1 cellular context compared by ENCODE assay signal in the genomic region with DNA sequence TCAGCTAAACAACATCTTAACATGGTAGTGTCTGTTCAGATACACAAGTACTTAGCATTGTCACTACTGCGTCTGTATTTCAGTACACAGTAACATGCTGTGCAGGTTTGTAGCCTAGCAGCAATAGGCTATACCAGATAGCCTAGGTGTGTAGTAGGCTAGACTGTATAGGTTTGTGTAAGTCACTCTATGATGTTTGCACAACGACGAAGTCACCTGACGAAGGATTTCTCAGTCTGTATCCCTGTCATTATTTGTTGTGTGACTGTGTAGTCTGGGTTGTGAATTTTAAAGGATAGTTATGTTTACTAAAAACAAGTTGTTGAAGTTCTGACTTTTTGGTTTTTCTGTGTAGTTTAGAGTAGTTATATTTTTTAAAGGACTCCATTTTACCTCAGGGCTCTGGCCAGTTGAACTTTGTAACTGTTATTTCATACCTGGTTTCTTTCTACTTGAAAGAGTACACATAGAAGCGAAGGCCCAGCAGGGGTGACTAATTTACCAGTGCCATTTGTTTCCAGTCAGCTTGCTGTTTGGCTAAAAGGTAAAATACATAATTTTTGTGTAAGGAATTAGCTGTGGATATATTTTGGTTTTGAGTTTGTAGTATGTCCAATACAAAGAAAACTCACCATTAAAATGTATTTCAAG.
TF ChIP-seq lines count a peak whose summit lies in the region.

No MANE protein-coding gene starts in this region.

TF ChIP-seq in HepG2, 621 proteins besides CTCF, POLR2A, EP300 and RAD21 (continued from another document and continues in another):
- TF ChIP-seq ZEB1 (IDR thresholded peaks at IDR 0.05; ENCODE audit: insufficient replicate concordance, low read depth) (peak; percentile 65), KLF9 (CRISPR knock-in tag; IDR thresholded peaks at IDR 0.05; ENCODE audit: low read depth) (no peak), ZNF772 (CRISPR knock-in tag; IDR thresholded peaks at IDR 0.05) (no peak), CCDC6 (CRISPR knock-in tag; IDR thresholded peaks at IDR 0.05) (no peak), SKI (IDR thresholded peaks at IDR 0.05; ENCODE audit: partially characterized antibody) (peak; percentile 68), ZNF260 (CRISPR knock-in tag; IDR thresholded peaks at IDR 0.05; ENCODE audit: borderline replicate concordance, low read depth) (no peak), HMGA1 (CRISPR knock-in tag; conservative IDR thresholded peaks at IDR 0.05) (no peak), KLF13 (CRISPR knock-in tag; IDR thresholded peaks at IDR 0.05) (no peak), BORCS8-MEF2B (CRISPR knock-in tag; IDR thresholded peaks at IDR 0.05) (no peak), ZBTB8A (CRISPR knock-in tag; IDR thresholded peaks at IDR 0.05; ENCODE audit: borderline replicate concordance, low read depth) (no peak), MAFG (CRISPR knock-in tag; IDR thresholded peaks at IDR 0.05) (no peak), SOX6 (IDR thresholded peaks at IDR 0.05) (no peak), SOX6 (CRISPR knock-in tag; IDR thresholded peaks at IDR 0.05) (peak; percentile 46), GABPA (IDR thresholded peaks at IDR 0.05; ENCODE audit: low read depth, low read length) (no peak), GABPA (CRISPR knock-in tag; IDR thresholded peaks at IDR 0.05; ENCODE audit: low read depth) (no peak), TRIM24 (CRISPR knock-in tag; IDR thresholded peaks at IDR 0.05) (no peak), ZNF720 (CRISPR knock-in tag; IDR thresholded peaks at IDR 0.05) (no peak), SAP130 (CRISPR knock-in tag; IDR thresholded peaks at IDR 0.05; ENCODE audit: low read depth) (peak; percentile 70), ZNF354B (CRISPR knock-in tag; IDR thresholded peaks at IDR 0.05) (no peak), U2AF2 (IDR thresholded peaks at IDR 0.05; ENCODE audit: low read depth, low read length) (no peak), ZNF383 (CRISPR knock-in tag; IDR thresholded peaks at IDR 0.05; ENCODE audit: borderline replicate concordance) (no peak), ZNF230 (CRISPR knock-in tag; IDR thresholded peaks at IDR 0.05) (no peak), ZNF101 (CRISPR knock-in tag; IDR thresholded peaks at IDR 0.05; ENCODE audit: borderline replicate concordance, low read depth) (no peak), PPARG (CRISPR knock-in tag; conservative IDR thresholded peaks at IDR 0.05) (peak; percentile 78), ZMYM4 (CRISPR knock-in tag; IDR thresholded peaks at IDR 0.05) (no peak), FOXK2 (IDR thresholded peaks at IDR 0.05) (no peak), TBX3 (IDR thresholded peaks at IDR 0.05; ENCODE audit: borderline replicate concordance) (no peak), FOXA3 (CRISPR knock-in tag; IDR thresholded peaks at IDR 0.05) (peak; percentile 59), NFIB (CRISPR knock-in tag; IDR thresholded peaks at IDR 0.05; ENCODE audit: borderline replicate concordance) (no peak), XBP1 (CRISPR knock-in tag; IDR thresholded peaks at IDR 0.05) (no peak), ZNF616 (CRISPR knock-in tag; IDR thresholded peaks at IDR 0.05; ENCODE audit: low read depth) (no peak), ZNF337 (CRISPR knock-in tag; IDR thresholded peaks at IDR 0.05; ENCODE audit: borderline replicate concordance, low read depth) (no peak), RFX3 (CRISPR knock-in tag; IDR thresholded peaks at IDR 0.05) (no peak), NPAS2 (CRISPR knock-in tag; IDR thresholded peaks at IDR 0.05; ENCODE audit: borderline replicate concordance) (no peak), NFE2L1 (CRISPR knock-in tag; IDR thresholded peaks at IDR 0.05; ENCODE audit: borderline replicate concordance) (no peak), XRCC5 (optimal IDR thresholded peaks at IDR 0.05; ENCODE audit: low read length) (no peak), ZNF674 (CRISPR knock-in tag; IDR thresholded peaks at IDR 0.05; ENCODE audit: low read depth) (no peak), ZC3H13 (CRISPR knock-in tag; IDR thresholded peaks at IDR 0.05) (no peak), DMAP1 (CRISPR knock-in tag; IDR thresholded peaks at IDR 0.05) (0 out of 2 replicates have a peak, but pooled peaks have one; percentile 31), MAF1 (CRISPR knock-in tag; IDR thresholded peaks at IDR 0.05; ENCODE audit: borderline replicate concordance) (no peak)
- TF ChIP-seq, protein P1, sequence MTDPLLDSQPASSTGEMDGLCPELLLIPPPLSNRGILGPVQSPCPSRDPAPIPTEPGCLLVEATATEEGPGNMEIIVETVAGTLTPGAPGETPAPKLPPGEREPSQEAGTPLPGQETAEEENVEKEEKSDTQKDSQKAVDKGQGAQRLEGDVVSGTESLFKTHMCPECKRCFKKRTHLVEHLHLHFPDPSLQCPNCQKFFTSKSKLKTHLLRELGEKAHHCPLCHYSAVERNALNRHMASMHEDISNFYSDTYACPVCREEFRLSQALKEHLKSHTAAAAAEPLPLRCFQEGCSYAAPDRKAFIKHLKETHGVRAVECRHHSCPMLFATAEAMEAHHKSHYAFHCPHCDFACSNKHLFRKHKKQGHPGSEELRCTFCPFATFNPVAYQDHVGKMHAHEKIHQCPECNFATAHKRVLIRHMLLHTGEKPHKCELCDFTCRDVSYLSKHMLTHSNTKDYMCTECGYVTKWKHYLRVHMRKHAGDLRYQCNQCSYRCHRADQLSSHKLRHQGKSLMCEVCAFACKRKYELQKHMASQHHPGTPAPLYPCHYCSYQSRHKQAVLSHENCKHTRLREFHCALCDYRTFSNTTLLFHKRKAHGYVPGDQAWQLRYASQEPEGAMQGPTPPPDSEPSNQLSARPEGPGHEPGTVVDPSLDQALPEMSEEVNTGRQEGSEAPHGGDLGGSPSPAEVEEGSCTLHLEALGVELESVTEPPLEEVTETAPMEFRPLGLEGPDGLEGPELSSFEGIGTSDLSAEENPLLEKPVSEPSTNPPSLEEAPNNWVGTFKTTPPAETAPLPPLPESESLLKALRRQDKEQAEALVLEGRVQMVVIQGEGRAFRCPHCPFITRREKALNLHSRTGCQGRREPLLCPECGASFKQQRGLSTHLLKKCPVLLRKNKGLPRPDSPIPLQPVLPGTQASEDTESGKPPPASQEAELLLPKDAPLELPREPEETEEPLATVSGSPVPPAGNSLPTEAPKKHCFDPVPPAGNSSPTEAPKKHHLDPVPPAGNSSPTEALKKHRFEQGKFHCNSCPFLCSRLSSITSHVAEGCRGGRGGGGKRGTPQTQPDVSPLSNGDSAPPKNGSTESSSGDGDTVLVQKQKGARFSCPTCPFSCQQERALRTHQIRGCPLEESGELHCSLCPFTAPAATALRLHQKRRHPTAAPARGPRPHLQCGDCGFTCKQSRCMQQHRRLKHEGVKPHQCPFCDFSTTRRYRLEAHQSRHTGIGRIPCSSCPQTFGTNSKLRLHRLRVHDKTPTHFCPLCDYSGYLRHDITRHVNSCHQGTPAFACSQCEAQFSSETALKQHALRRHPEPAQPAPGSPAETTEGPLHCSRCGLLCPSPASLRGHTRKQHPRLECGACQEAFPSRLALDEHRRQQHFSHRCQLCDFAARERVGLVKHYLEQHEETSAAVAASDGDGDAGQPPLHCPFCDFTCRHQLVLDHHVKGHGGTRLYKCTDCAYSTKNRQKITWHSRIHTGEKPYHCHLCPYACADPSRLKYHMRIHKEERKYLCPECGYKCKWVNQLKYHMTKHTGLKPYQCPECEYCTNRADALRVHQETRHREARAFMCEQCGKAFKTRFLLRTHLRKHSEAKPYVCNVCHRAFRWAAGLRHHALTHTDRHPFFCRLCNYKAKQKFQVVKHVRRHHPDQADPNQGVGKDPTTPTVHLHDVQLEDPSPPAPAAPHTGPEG (CRISPR knock-in tag; IDR thresholded peaks at IDR 0.05): no peak
- TF ChIP-seq, protein P2, sequence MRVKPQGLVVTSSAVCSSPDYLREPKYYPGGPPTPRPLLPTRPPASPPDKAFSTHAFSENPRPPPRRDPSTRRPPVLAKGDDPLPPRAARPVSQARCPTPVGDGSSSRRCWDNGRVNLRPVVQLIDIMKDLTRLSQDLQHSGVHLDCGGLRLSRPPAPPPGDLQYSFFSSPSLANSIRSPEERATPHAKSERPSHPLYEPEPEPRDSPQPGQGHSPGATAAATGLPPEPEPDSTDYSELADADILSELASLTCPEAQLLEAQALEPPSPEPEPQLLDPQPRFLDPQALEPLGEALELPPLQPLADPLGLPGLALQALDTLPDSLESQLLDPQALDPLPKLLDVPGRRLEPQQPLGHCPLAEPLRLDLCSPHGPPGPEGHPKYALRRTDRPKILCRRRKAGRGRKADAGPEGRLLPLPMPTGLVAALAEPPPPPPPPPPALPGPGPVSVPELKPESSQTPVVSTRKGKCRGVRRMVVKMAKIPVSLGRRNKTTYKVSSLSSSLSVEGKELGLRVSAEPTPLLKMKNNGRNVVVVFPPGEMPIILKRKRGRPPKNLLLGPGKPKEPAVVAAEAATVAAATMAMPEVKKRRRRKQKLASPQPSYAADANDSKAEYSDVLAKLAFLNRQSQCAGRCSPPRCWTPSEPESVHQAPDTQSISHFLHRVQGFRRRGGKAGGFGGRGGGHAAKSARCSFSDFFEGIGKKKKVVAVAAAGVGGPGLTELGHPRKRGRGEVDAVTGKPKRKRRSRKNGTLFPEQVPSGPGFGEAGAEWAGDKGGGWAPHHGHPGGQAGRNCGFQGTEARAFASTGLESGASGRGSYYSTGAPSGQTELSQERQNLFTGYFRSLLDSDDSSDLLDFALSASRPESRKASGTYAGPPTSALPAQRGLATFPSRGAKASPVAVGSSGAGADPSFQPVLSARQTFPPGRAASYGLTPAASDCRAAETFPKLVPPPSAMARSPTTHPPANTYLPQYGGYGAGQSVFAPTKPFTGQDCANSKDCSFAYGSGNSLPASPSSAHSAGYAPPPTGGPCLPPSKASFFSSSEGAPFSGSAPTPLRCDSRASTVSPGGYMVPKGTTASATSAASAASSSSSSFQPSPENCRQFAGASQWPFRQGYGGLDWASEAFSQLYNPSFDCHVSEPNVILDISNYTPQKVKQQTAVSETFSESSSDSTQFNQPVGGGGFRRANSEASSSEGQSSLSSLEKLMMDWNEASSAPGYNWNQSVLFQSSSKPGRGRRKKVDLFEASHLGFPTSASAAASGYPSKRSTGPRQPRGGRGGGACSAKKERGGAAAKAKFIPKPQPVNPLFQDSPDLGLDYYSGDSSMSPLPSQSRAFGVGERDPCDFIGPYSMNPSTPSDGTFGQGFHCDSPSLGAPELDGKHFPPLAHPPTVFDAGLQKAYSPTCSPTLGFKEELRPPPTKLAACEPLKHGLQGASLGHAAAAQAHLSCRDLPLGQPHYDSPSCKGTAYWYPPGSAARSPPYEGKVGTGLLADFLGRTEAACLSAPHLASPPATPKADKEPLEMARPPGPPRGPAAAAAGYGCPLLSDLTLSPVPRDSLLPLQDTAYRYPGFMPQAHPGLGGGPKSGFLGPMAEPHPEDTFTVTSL (CRISPR knock-in tag; IDR thresholded peaks at IDR 0.05; ENCODE audit: borderline replicate concordance): peak; percentile 48; the same call in 1 of the 2 replicates
- TF ChIP-seq, protein P3, sequence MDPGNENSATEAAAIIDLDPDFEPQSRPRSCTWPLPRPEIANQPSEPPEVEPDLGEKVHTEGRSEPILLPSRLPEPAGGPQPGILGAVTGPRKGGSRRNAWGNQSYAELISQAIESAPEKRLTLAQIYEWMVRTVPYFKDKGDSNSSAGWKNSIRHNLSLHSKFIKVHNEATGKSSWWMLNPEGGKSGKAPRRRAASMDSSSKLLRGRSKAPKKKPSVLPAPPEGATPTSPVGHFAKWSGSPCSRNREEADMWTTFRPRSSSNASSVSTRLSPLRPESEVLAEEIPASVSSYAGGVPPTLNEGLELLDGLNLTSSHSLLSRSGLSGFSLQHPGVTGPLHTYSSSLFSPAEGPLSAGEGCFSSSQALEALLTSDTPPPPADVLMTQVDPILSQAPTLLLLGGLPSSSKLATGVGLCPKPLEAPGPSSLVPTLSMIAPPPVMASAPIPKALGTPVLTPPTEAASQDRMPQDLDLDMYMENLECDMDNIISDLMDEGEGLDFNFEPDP (CRISPR knock-in tag; conservative IDR thresholded peaks at IDR 0.05): no peak
- TF ChIP-seq, protein P4, sequence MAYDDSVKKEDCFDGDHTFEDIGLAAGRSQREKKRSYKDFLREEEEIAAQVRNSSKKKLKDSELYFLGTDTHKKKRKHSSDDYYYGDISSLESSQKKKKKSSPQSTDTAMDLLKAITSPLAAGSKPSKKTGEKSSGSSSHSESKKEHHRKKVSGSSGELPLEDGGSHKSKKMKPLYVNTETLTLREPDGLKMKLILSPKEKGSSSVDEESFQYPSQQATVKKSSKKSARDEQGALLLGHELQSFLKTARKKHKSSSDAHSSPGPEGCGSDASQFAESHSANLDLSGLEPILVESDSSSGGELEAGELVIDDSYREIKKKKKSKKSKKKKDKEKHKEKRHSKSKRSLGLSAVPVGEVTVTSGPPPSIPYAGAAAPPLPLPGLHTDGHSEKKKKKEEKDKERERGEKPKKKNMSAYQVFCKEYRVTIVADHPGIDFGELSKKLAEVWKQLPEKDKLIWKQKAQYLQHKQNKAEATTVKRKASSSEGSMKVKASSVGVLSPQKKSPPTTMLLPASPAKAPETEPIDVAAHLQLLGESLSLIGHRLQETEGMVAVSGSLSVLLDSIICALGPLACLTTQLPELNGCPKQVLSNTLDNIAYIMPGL (CRISPR knock-in tag; IDR thresholded peaks at IDR 0.05; ENCODE audit: borderline replicate concordance in 1 of 2, low read depth in 1 of 2): no peak
- TF ChIP-seq, protein P5, sequence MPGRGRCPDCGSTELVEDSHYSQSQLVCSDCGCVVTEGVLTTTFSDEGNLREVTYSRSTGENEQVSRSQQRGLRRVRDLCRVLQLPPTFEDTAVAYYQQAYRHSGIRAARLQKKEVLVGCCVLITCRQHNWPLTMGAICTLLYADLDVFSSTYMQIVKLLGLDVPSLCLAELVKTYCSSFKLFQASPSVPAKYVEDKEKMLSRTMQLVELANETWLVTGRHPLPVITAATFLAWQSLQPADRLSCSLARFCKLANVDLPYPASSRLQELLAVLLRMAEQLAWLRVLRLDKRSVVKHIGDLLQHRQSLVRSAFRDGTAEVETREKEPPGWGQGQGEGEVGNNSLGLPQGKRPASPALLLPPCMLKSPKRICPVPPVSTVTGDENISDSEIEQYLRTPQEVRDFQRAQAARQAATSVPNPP (CRISPR knock-in tag; IDR thresholded peaks at IDR 0.05): no peak
- TF ChIP-seq, protein P6, sequence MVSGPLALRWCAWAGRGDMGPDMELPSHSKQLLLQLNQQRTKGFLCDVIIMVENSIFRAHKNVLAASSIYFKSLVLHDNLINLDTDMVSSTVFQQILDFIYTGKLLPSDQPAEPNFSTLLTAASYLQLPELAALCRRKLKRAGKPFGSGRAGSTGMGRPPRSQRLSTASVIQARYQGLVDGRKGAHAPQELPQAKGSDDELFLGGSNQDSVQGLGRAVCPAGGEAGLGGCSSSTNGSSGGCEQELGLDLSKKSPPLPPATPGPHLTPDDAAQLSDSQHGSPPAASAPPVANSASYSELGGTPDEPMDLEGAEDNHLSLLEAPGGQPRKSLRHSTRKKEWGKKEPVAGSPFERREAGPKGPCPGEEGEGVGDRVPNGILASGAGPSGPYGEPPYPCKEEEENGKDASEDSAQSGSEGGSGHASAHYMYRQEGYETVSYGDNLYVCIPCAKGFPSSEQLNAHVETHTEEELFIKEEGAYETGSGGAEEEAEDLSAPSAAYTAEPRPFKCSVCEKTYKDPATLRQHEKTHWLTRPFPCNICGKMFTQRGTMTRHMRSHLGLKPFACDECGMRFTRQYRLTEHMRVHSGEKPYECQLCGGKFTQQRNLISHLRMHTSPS (CRISPR knock-in tag; IDR thresholded peaks at IDR 0.05; ENCODE audit: low read depth): no peak
